In genomic region chr15:80382285-80382684, GRCh38 we compare ENCODE assay signal across 33 cellular contexts.
"Had no signal": no experiment of that assay in that cellular context is flagged by ENCODE, and none has a peak within 500 bp of the region (broad histone marks: within the 10 kb centered on the region; RNA-seq: fewer than 3 reads in every experiment).

No MANE protein-coding gene starts in this region.

- H3K27ac ChIP-seq: adrenal gland, ascending aorta, body of pancreas, brain microvascular endothelial cell, breast epithelium, cardiac muscle cell had no signal

- DNase-seq: activated effector memory CD4-positive, alpha-beta T cell treated with anti-CD3 and anti-CD28 coated beads, Interleukin-2, amount 50 U/mL, for 16 hours; activated effector memory CD4-positive, alpha-beta T cell treated with Interleukin-2 at 50 U/mL for 16 hours; activated gamma-delta T cell; activated gamma-delta T cell treated with Interleukin-2 at 50 U/mL for 16 hours; activated naive CD4-positive, alpha-beta T cell; activated naive CD4-positive, alpha-beta T cell treated with anti-CD3 and anti-CD28 coated beads for 36 hours; activated naive CD4-positive, alpha-beta T cell treated with anti-CD3 and anti-CD28 coated beads, Interleukin-2, amount 10 ng/mL, durations not matched to agents 7 days and 5 days; activated naive CD4-positive, alpha-beta T cell treated with anti-CD3 and anti-CD28 coated beads, Interleukin-2, amount 50 U/mL, for 16 hours; activated naive CD4-positive, alpha-beta T cell treated with Interleukin-2 at 50 U/mL for 16 hours; activated naive CD8-positive, alpha-beta T cell treated with anti-CD3 and anti-CD28 coated beads for 36 hours; activated naive CD8-positive, alpha-beta T cell treated with anti-CD3 and anti-CD28 coated beads, Interleukin-2, amount 10 ng/mL, durations not matched to agents 7 days and 5 days; activated naive CD8-positive, alpha-beta T cell treated with anti-CD3 and anti-CD28 coated beads, Interleukin-2, amount 50 U/mL, for 24 hours; activated T-cell treated with anti-CD3 and anti-CD28 coated beads, Interleukin-2, amount 50 U/mL, for 4 hours; activated T-cell treated with anti-CD3 and anti-CD28 coated beads, Interleukin-2, amount 50 U/mL, for 48 hours; activated T-cell treated with anti-CD3 and anti-CD28 coated beads, Interleukin-2, amount 50 U/mL, for 72 hours; adrenal gland; amniotic stem cell; amygdala; anterior cingulate cortex; aorta; body of pancreas; brain microvascular endothelial cell; caudate nucleus; central memory CD4-positive, alpha-beta T cell; cerebellar nuclear complex had no signal

- H3K4me1 ChIP-seq: adrenal gland, ascending aorta, body of pancreas, breast epithelium had no signal

- FAIRE-seq: astrocyte, bronchial epithelial cell, colon had no signal

- H3K27me3 ChIP-seq: adrenal gland, ascending aorta, body of pancreas, breast epithelium, cardiac muscle cell had no signal

- H3K4me3 ChIP-seq: adrenal gland, ascending aorta, body of pancreas, breast epithelium, cardiac muscle cell had no signal

- H3K36me3 ChIP-seq: adrenal gland, ascending aorta, brain microvascular endothelial cell, breast epithelium, cardiac muscle cell had no signal

- H3K9me3 ChIP-seq: adrenal gland, ascending aorta, body of pancreas, breast epithelium had no signal

- ATAC-seq: activated naive CD4-positive, alpha-beta T cell treated with anti-CD3 and anti-CD28 coated beads, Interleukin-2, amount 50 U/mL, for 72 hours; activated naive CD8-positive, alpha-beta T cell treated with anti-CD3 and anti-CD28 coated beads, Interleukin-2, amount 50 U/mL, for 24 hours; activated T-cell treated with anti-CD3 and anti-CD28 coated beads, Interleukin-2, amount 50 U/mL, for 4 hours; activated T-cell treated with anti-CD3 and anti-CD28 coated beads, Interleukin-2, amount 50 U/mL, for 72 hours; activated T-helper 17 cell treated with anti-CD3 and anti-CD28 coated beads, Interleukin-2, amount 50 U/mL, for 72 hours; body of pancreas had no signal
